Comparison of ENCODE assay signal across 27 cellular contexts in genomic region chr13:36907266-36907665, GRCh38. TPM values are rescaled to one million over a fixed set of nuclear protein-coding genes. Genes with fewer than 3 reads are reported as not detected.
"Had no signal": no experiment of that assay in that cellular context is flagged by ENCODE, and none has a peak within 500 bp of the region (broad histone marks: within the 10 kb centered on the region; RNA-seq: fewer than 3 reads in every experiment).

No MANE protein-coding gene starts in this region.

- H3K9me3 ChIP-seq: esophagus muscularis mucosa, gastroesophageal sphincter, lower lobe of right lung, ovary, right lobe of liver, thoracic aorta, transverse colon, upper lobe of right lung, uterus had no signal

- DNase-seq: dermis blood vessel endothelial cell; foreskin keratinocyte; hypothalamus; immature natural killer cell; islet precursor cell; kidney glomerular epithelial cell; left ventricle myocardium superior; lower lobe of right lung; naive thymus-derived CD8-positive, alpha-beta T cell; nephron progenitor cell; nucleus accumbens; ovary; posterior cingulate gyrus; right lobe of liver; small intestine; stimulated activated CD4-positive, alpha-beta T cell treated with anti-CD3 and anti-CD28 coated beads, Interleukin-15, amount 100 ng/mL, for 24 hours; stimulated activated CD4-positive, alpha-beta T cell treated with anti-CD3 and anti-CD28 coated beads, Interleukin-2, amount 100 ng/mL, for 48 hours; stimulated activated naive B cell treated with anti-CD40 and anti-IgM and Interleukin-4, amounts not matched to agents 10 μg/mL and 1 μg/mL and 100 μg/mL, for 72 hours; transverse colon; upper lobe of right lung; uterus had no signal

- H3K36me3 Mint-ChIP-seq: immature natural killer cell; naive thymus-derived CD8-positive, alpha-beta T cell; stimulated activated naive B cell treated with anti-CD40 and anti-IgM and Interleukin-4, amounts not matched to agents 10 μg/mL and 1 μg/mL and 100 μg/mL, for 72 hours had no signal

- H3K36me3 ChIP-seq: gastroesophageal sphincter, lower lobe of right lung, ovary, right lobe of liver, thoracic aorta, transverse colon, upper lobe of right lung, uterus had no signal

- H3K4me1 ChIP-seq: foreskin keratinocyte, lower lobe of right lung, right lobe of liver, upper lobe of right lung, uterus had no signal

- ATAC-seq: foreskin keratinocyte; gastroesophageal sphincter; left ventricle myocardium superior; lower lobe of right lung; naive thymus-derived CD8-positive, alpha-beta T cell; right lobe of liver; stimulated activated naive B cell treated with anti-CD40 and anti-IgM and Interleukin-4, amounts not matched to agents 10 μg/mL and 1 μg/mL and 100 μg/mL, for 72 hours; upper lobe of right lung had no signal

- H3K9me3 Mint-ChIP-seq: immature natural killer cell; nephron progenitor cell; stimulated activated naive B cell treated with anti-CD40 and anti-IgM and Interleukin-4, amounts not matched to agents 10 μg/mL and 1 μg/mL and 100 μg/mL, for 72 hours; stimulated activated naive CD8-positive, alpha-beta T cell treated with anti-CD3 and anti-CD28 coated beads, Interleukin-15, Interleukin-2, amounts not matched to agents 100 ng/mL and 50 ng/mL, for 24 hours had no signal

- H3K4me3 ChIP-seq: coronary artery, esophagus muscularis mucosa, gastroesophageal sphincter, lower lobe of right lung, ovary, right lobe of liver, thoracic aorta, transverse colon, upper lobe of right lung, uterus had no signal

- H3K27me3 ChIP-seq: esophagus muscularis mucosa, foreskin keratinocyte, gastroesophageal sphincter, ovary, right lobe of liver, transverse colon, upper lobe of right lung, uterus had no signal

- H3K4me3 Mint-ChIP-seq: immature natural killer cell; naive thymus-derived CD8-positive, alpha-beta T cell; nephron progenitor cell; stimulated activated naive B cell treated with anti-CD40 and anti-IgM and Interleukin-4, amounts not matched to agents 10 μg/mL and 1 μg/mL and 100 μg/mL, for 72 hours; stimulated activated naive CD8-positive, alpha-beta T cell treated with anti-CD3 and anti-CD28 coated beads, Interleukin-15, Interleukin-2, amounts not matched to agents 100 ng/mL and 50 ng/mL, for 24 hours had no signal

- H3K27ac Mint-ChIP-seq: immature natural killer cell; naive thymus-derived CD8-positive, alpha-beta T cell; nephron progenitor cell; stimulated activated naive B cell treated with anti-CD40 and anti-IgM and Interleukin-4, amounts not matched to agents 10 μg/mL and 1 μg/mL and 100 μg/mL, for 72 hours; stimulated activated naive CD8-positive, alpha-beta T cell treated with anti-CD3 and anti-CD28 coated beads, Interleukin-15, Interleukin-2, amounts not matched to agents 100 ng/mL and 50 ng/mL, for 24 hours had no signal

- H3K27ac ChIP-seq: coronary artery, epithelial cell of prostate, esophagus muscularis mucosa, foreskin keratinocyte, gastroesophageal sphincter, lower lobe of right lung, ovary, right lobe of liver, thoracic aorta, transverse colon, upper lobe of right lung, uterus had no signal

- H3K4me1 Mint-ChIP-seq: immature natural killer cell; naive thymus-derived CD8-positive, alpha-beta T cell; stimulated activated naive B cell treated with anti-CD40 and anti-IgM and Interleukin-4, amounts not matched to agents 10 μg/mL and 1 μg/mL and 100 μg/mL, for 72 hours had no signal

RNA-seq across cellular contexts. Expression of gene SMAD9, which starts 12.8 kb away (rescaled TPM):
- total RNA-seq: naive thymus-derived CD8-positive, alpha-beta T cell had no signal
